Comparison of ENCODE assay signal across 8 cellular contexts in the genomic region with DNA sequence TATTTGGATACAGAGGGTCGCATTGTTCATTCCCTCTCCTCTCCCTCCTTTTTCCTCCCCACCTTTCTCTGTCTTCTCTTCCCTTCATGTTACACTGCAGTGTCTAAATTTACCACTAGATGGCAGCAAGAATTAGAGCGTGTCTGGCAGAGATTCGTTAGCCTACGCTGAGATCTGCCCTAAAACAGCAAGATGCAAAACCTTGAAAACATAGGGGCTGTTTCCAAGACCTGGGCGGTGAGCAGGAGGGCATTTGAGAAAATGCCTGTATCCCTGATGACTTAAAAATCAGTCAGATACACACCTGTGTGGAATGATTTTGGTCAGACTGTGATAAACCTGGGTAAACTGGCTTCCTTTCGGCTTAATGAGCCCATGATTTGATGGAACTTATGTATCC.
DNase-seq lines count a peak whose midpoint lies in the region; ATAC-seq, FAIRE-seq and TF ChIP-seq lines count a peak whose summit lies in the region.

No MANE protein-coding gene starts in this region.

- intact Hi-C loops in activated CD4-positive, alpha-beta T cell treated with anti-CD3 and anti-CD28 coated beads, Interleukin-2, amount 10 ng/mL, durations not matched to agents 24 days and 14 days (cut with micrococcal nuclease), result loop anchor here (1.0 to 5.0 kb wide), 4 partner anchors 93 to 427 kb away; no protein-coding TSS in a partner anchor
- intact Hi-C loops in endothelial cell of umbilical vein (cut with micrococcal nuclease), result loop anchor here (1.0 to 5.0 kb wide), 7 partner anchors 143 to 938 kb away; no protein-coding TSS in a partner anchor
- intact Hi-C loops in mucosa of descending colon (cut with DNase I, micrococcal nuclease), result loop anchor here in 1 of 2 donors (10.0 kb wide), 1 partner anchor 655 kb away; no protein-coding TSS in a partner anchor

- H3K4me3 ChIP-seq in endothelial cell of umbilical vein (replicated peaks in 1 of 3; ENCODE audit: insufficient read depth in 1 of 3, low read depth in 1 of 3, low read length in 3 of 3) (no peak overlapping the region), mucosa of descending colon (no peak overlapping the region), tibial nerve (no peak overlapping the region)

- H3K27ac Mint-ChIP-seq in activated CD4-positive, alpha-beta T cell treated with anti-CD3 and anti-CD28 coated beads, Interleukin-2, amount 10 ng/mL, durations not matched to agents 24 days and 14 days, result no peak overlapping the region

- dilution Hi-C loops in endothelial cell of umbilical vein (cut with MboI; ENCODE audit: extremely low pct_ligation_motif_present, low sequenced_read_pairs), result no loop called here

- no TSS peak for BruUV-seq in endothelial cell of umbilical vein (replicated peaks; lab: Mats Ljungman, UMichigan)

- no peaks in the 10 kb centered on the region for H3K9me1 ChIP-seq in endothelial cell of umbilical vein (replicated peaks; ENCODE audit: control insufficient read depth, extremely low read depth, insufficient read depth, low read length)

- H3K36me3 ChIP-seq in endothelial cell of umbilical vein (ENCODE audit: control insufficient read depth in 2 of 2, extremely low read depth in 1 of 2, insufficient read depth in 2 of 2, low read length in 2 of 2) (no peaks in the 10 kb centered on the region), mucosa of descending colon (ENCODE audit: low read depth) (no peaks in the 10 kb centered on the region), tibial nerve (no peaks in the 10 kb centered on the region)

- no peak overlapping the region for H2AFZ ChIP-seq in endothelial cell of umbilical vein (ENCODE audit: low read depth, low read length)

- WGBS in tibial nerve, 2 donors, result 18% methylated on average over 6 of the region's 6 CpGs

- no peaks in the 10 kb centered on the region for H3K79me2 ChIP-seq in endothelial cell of umbilical vein (ENCODE audit: control insufficient read depth, insufficient read depth, low read length)

- H3K27ac ChIP-seq in endothelial cell of umbilical vein (ENCODE audit: insufficient read depth, low read depth, low read length), result no peak overlapping the region
- no peak overlapping the region for H3K27ac ChIP-seq in tibial nerve

- H3K9ac ChIP-seq in endothelial cell of umbilical vein (replicated peaks; ENCODE audit: extremely low read depth, insufficient read depth, low read length), result no peak overlapping the region

- no peak for TF ChIP-seq EP300 in tibial nerve (IDR thresholded peaks at IDR 0.05)

- DNase-seq in Ammon's horn (ENCODE audit: low spot score) (peak; percentile 84), NCI-H2196 treated with DMSO at 0.1 percent for 48 hours (lab: John Stamatoyannopoulos, UW; ENCODE audit: unreplicated experiment) (peak; percentile 22), endothelial cell of umbilical vein (ENCODE audit: low read depth, low spot score) (peak; percentile 64), mucosa of descending colon (peak in 1 of 3 donors; percentile 58), tibial nerve (ENCODE audit: low spot score in 2 of 2) (peak in 1 of 2 donors; percentile 82)
- peak; percentile 86 for DNase-seq in activated CD4-positive, alpha-beta T cell treated with anti-CD3 and anti-CD28 coated beads, Interleukin-2, amount 10 ng/mL, durations not matched to agents 24 days and 14 days

- no peak overlapping the region for H3K4me2 ChIP-seq in endothelial cell of umbilical vein (ENCODE audit: insufficient read depth, low read length)

- H3K27me3 ChIP-seq in endothelial cell of umbilical vein (ENCODE audit: control insufficient read depth in 2 of 2, insufficient read depth in 2 of 2, low read length in 2 of 2), result no peaks in the 10 kb centered on the region
- H3K27me3 ChIP-seq in tibial nerve, result no peaks in the 10 kb centered on the region

- no peaks in the 10 kb centered on the region for H4K20me1 ChIP-seq in endothelial cell of umbilical vein (replicated peaks; ENCODE audit: control insufficient read depth, extremely low read depth, insufficient read depth, low read length)

- no peaks in the 10 kb centered on the region for H3K4me1 Mint-ChIP-seq in activated CD4-positive, alpha-beta T cell treated with anti-CD3 and anti-CD28 coated beads, Interleukin-2, amount 10 ng/mL, durations not matched to agents 24 days and 14 days

- no peak overlapping the region for H3K4me3 Mint-ChIP-seq in activated CD4-positive, alpha-beta T cell treated with anti-CD3 and anti-CD28 coated beads, Interleukin-2, amount 10 ng/mL, durations not matched to agents 24 days and 14 days

- peak; percentile 86 for FAIRE-seq in endothelial cell of umbilical vein (lab: Jason Lieb, UNC)

- CTCF ChIA-PET in endothelial cell of umbilical vein (lab: Charles Lee), result interaction anchor here (1.0 to 3.6 kb wide), 13 partner anchors 141 to 668 kb away, joined by 3 to 39 read pairs (median 7); no protein-coding TSS in a partner anchor

- no peaks in the 10 kb centered on the region for H3K9me3 Mint-ChIP-seq in activated CD4-positive, alpha-beta T cell treated with anti-CD3 and anti-CD28 coated beads, Interleukin-2, amount 10 ng/mL, durations not matched to agents 24 days and 14 days

- H3K4me1 ChIP-seq in endothelial cell of umbilical vein (ENCODE audit: control insufficient read depth, extremely low read depth, insufficient read depth, low read length), result no peaks in the 10 kb centered on the region
- no peaks in the 10 kb centered on the region for H3K4me1 ChIP-seq in mucosa of descending colon (ENCODE audit: low read depth)
- H3K4me1 ChIP-seq in tibial nerve, result peaks cover 0 to 23% (median 0%) of the 10 kb centered on the region in 4 donors

- no peaks in the 10 kb centered on the region for H3K36me3 Mint-ChIP-seq in activated CD4-positive, alpha-beta T cell treated with anti-CD3 and anti-CD28 coated beads, Interleukin-2, amount 10 ng/mL, durations not matched to agents 24 days and 14 days (ENCODE audit: low read depth)

- TF ChIP-seq POLR2A in endothelial cell of umbilical vein (IDR thresholded peaks at IDR 0.05; ENCODE audit: low read depth, low read length), result no peak
- no peak for TF ChIP-seq POLR2A in tibial nerve (IDR thresholded peaks at IDR 0.05)

- POLR2A ChIA-PET in endothelial cell of umbilical vein (lab: Charles Lee), result no interaction called here

- no peaks in the 10 kb centered on the region for H3K27me3 Mint-ChIP-seq in activated CD4-positive, alpha-beta T cell treated with anti-CD3 and anti-CD28 coated beads, Interleukin-2, amount 10 ng/mL, durations not matched to agents 24 days and 14 days

- H3K9me3 ChIP-seq in endothelial cell of umbilical vein (replicated peaks; ENCODE audit: control insufficient read depth, insufficient read depth, low read length) (no peaks in the 10 kb centered on the region), mucosa of descending colon (no peaks in the 10 kb centered on the region), tibial nerve (no peaks in the 10 kb centered on the region)

- TF ChIP-seq CTCF in endothelial cell of umbilical vein (IDR thresholded peaks at IDR 0.05; ENCODE audit: extremely low read depth in 1 of 2, insufficient read depth in 1 of 2, low read depth in 1 of 2, low read length in 2 of 2) (peak; percentile 68 to 76), mucosa of descending colon (IDR thresholded peaks at IDR 0.05) (peak; percentile 71), tibial nerve (IDR thresholded peaks at IDR 0.05) (peak; percentile 82 to 86 (median 85))

- ATAC-seq in GM18511 (IDR thresholded peaks at IDR 0.05; ENCODE audit: unreplicated experiment) (peak; percentile 73), HG03103 (IDR thresholded peaks at IDR 0.05; ENCODE audit: low read depth, unreplicated experiment) (peak; percentile 70), mucosa of descending colon (peak; percentile 74)

TF ChIP-seq in endothelial cell of umbilical vein, 7 proteins besides CTCF, POLR2A, EP300 and RAD21:
- TF ChIP-seq FOS (IDR thresholded peaks at IDR 0.05; ENCODE audit: borderline replicate concordance, insufficient read depth, low read length), result no peak
- no peak for TF ChIP-seq MAX (IDR thresholded peaks at IDR 0.05; ENCODE audit: insufficient read depth, insufficient read length)
- no peak for TF ChIP-seq POLR2AphosphoS5 (IDR thresholded peaks at IDR 0.05; ENCODE audit: insufficient read depth, low read depth, low read length)
- no peak for TF ChIP-seq EZH2 (IDR thresholded peaks at IDR 0.05; ENCODE audit: borderline replicate concordance, low read depth, low read length, severe bottlenecking)
- TF ChIP-seq JUN (IDR thresholded peaks at IDR 0.05; ENCODE audit: borderline replicate concordance, insufficient read depth, insufficient read length, low read depth), result no peak
- TF ChIP-seq GATA2 (IDR thresholded peaks at IDR 0.05; ENCODE audit: insufficient read depth, insufficient read length, low read depth, low read length), result no peak
- TF ChIP-seq MYC (IDR thresholded peaks at IDR 0.05; ENCODE audit: low read depth, low read length), result no peak
